ENCODE assay signal across 13 cellular contexts in the genomic region with DNA sequence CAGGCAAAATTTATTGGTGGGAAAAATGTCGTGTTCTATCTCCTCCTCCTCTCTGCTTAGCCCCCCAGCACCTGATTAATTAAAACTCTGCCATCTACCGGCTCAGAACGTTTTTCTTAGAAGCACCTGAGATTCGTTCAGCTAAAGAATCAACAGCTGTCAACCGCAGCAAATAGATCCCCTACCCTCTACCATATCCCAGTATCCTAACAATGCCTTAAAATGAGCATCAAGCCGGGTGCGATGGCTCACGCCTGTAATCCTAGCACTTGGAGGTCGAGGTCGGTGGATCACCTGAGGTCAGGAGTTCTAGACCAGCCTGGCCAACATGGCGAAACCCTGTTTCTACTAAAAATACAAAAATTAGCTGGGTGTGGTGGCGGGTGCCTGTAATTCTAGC.
DNase-seq lines count a peak whose midpoint lies in the region; ATAC-seq and TF ChIP-seq lines count a peak whose summit lies in the region.
"Had no signal": no experiment of that assay in that cellular context is flagged by ENCODE, and none has a peak within 500 bp of the region (broad histone marks: within the 10 kb centered on the region; RNA-seq: fewer than 3 reads in every experiment).

No MANE protein-coding gene starts in this region.

- H3K4me1 Mint-ChIP-seq in endodermal cell, result peaks cover 25% of the 10 kb centered on the region
- no peaks in the 10 kb centered on the region for H3K4me1 Mint-ChIP-seq in activated CD8-positive, alpha-beta T cell treated with anti-CD3 and anti-CD28 coated beads, Interleukin-2, amount 10 ng/mL, durations not matched to agents 7 days and 5 days (ENCODE audit: low read depth)

- H3K27ac ChIP-seq in left ventricle myocardium inferior (replicated peaks) (peak overlapping the region; percentile 70), endodermal cell (ENCODE audit: low read depth, low read length) (no peak overlapping the region), trophoblast cell (ENCODE audit: low read depth, low read length) (no peak overlapping the region), aorta (ENCODE audit: low read depth in 1 of 2, low read length in 2 of 2) (no peak overlapping the region)

- H4K91ac ChIP-seq in trophoblast cell (ENCODE audit: low read depth, low read length), result no peak overlapping the region

- H3K79me2 ChIP-seq in trophoblast cell (ENCODE audit: control insufficient read depth, insufficient read depth, low read length, poor library complexity), result no peaks in the 10 kb centered on the region

- DNase-seq in left ventricle myocardium inferior (no peak), cardiac septum (ENCODE audit: low spot score) (no peak), endodermal cell (no peak), trophoblast cell (no peak), aorta (no peak), ACHN (no peak)
- no peak for DNase-seq in activated CD8-positive, alpha-beta T cell treated with anti-CD3 and anti-CD28 coated beads, Interleukin-2, amount 10 ng/mL, durations not matched to agents 7 days and 5 days
- no peak for DNase-seq in stimulated activated naive CD4-positive, alpha-beta T cell treated with Interleukin-2 at 50 U/mL for 16 hours (lab: John Stamatoyannopoulos, UW)
- DNase-seq: activated CD4-positive, alpha-beta T cell treated with anti-CD3 and anti-CD28 coated beads for 36 hours; activated T-cell treated with anti-CD3 and anti-CD28 coated beads, Interleukin-2, amount 50 U/mL, for 72 hours; mesendoderm; NCI-H1105; NCI-H510A had no signal

- peaks cover 5% of the 10 kb centered on the region for H3K79me1 ChIP-seq in trophoblast cell (ENCODE audit: low read length)

- in situ Hi-C loops in ACHN (cut with HindIII; ENCODE audit: low pct_ligation_motif_present, low pct_unique_long_range_greater_than_20kb, low sequenced_read_pairs), result no loop called here

- H3K4me3 Mint-ChIP-seq in endodermal cell, result no peak overlapping the region
- H3K4me3 Mint-ChIP-seq in activated CD8-positive, alpha-beta T cell treated with anti-CD3 and anti-CD28 coated beads, Interleukin-2, amount 10 ng/mL, durations not matched to agents 7 days and 5 days, result no peak overlapping the region
- H3K4me3 Mint-ChIP-seq: activated CD4-positive, alpha-beta T cell treated with anti-CD3 and anti-CD28 coated beads for 36 hours; activated T-cell treated with anti-CD3 and anti-CD28 coated beads, Interleukin-2, amount 50 U/mL, for 72 hours had no signal

- peaks cover 10% of the 10 kb centered on the region for H3K36me3 Mint-ChIP-seq in endodermal cell (ENCODE audit: low read depth)
- no peaks in the 10 kb centered on the region for H3K36me3 Mint-ChIP-seq in activated CD8-positive, alpha-beta T cell treated with anti-CD3 and anti-CD28 coated beads, Interleukin-2, amount 10 ng/mL, durations not matched to agents 7 days and 5 days (ENCODE audit: low read depth)

- no peak overlapping the region for H4K12ac ChIP-seq in trophoblast cell (ENCODE audit: low read depth, low read length)

- H3K27me3 ChIP-seq in left ventricle myocardium inferior (ENCODE audit: low read depth) (no peaks in the 10 kb centered on the region), endodermal cell (ENCODE audit: control insufficient read depth, insufficient read depth, low read length, poor library complexity, severe bottlenecking) (no peaks in the 10 kb centered on the region), trophoblast cell (ENCODE audit: insufficient read depth, low read length) (no peaks in the 10 kb centered on the region), aorta (ENCODE audit: control insufficient read depth in 1 of 2, insufficient read depth in 2 of 2, low read length in 1 of 2) (no peaks in the 10 kb centered on the region)

- H3K4me1 ChIP-seq in left ventricle myocardium inferior (peaks cover 40% of the 10 kb centered on the region), endodermal cell (ENCODE audit: control insufficient read depth, insufficient read depth, low read length) (no peaks in the 10 kb centered on the region), trophoblast cell (ENCODE audit: control insufficient read depth in 1 of 2, insufficient read depth in 2 of 2, low read length in 2 of 2) (peaks cover 5 to 6% of the 10 kb centered on the region in 2 experiments), aorta (ENCODE audit: control insufficient read depth in 1 of 2, insufficient read depth in 2 of 2, low read length in 2 of 2) (peaks cover 4 to 9% of the 10 kb centered on the region in 2 donors)

- no peak overlapping the region for H2AFZ ChIP-seq in trophoblast cell (ENCODE audit: insufficient read depth, low read length, poor library complexity)

- peak; percentile 51 for ATAC-seq in aorta (ENCODE audit: low FRiP score)
- no peak for ATAC-seq in activated CD8-positive, alpha-beta T cell treated with anti-CD3 and anti-CD28 coated beads, Interleukin-2, amount 10 ng/mL, durations not matched to agents 7 days and 5 days
- ATAC-seq: activated CD4-positive, alpha-beta T cell treated with anti-CD3 and anti-CD28 coated beads for 36 hours; activated T-cell treated with anti-CD3 and anti-CD28 coated beads, Interleukin-2, amount 50 U/mL, for 72 hours had no signal

- peak overlapping the region; percentile 14 for H3K4ac ChIP-seq in trophoblast cell (ENCODE audit: low read depth, low read length)

- no peak overlapping the region for H2BK5ac ChIP-seq in trophoblast cell (ENCODE audit: low read depth, low read length, poor library complexity)

- H3K4me3 ChIP-seq in left ventricle myocardium inferior (no peak overlapping the region), endodermal cell (ENCODE audit: low read length) (no peak overlapping the region), trophoblast cell (ENCODE audit: low read depth, low read length) (no peak overlapping the region), aorta (ENCODE audit: low read length in 2 of 2) (no peak overlapping the region)

- no peak overlapping the region for H2BK120ac ChIP-seq in trophoblast cell (ENCODE audit: insufficient read depth, low read length, poor library complexity)

- no peak overlapping the region for H3K27ac Mint-ChIP-seq in endodermal cell
- H3K27ac Mint-ChIP-seq in activated CD8-positive, alpha-beta T cell treated with anti-CD3 and anti-CD28 coated beads, Interleukin-2, amount 10 ng/mL, durations not matched to agents 7 days and 5 days, result no peak overlapping the region
- H3K27ac Mint-ChIP-seq: activated CD4-positive, alpha-beta T cell treated with anti-CD3 and anti-CD28 coated beads for 36 hours; activated T-cell treated with anti-CD3 and anti-CD28 coated beads, Interleukin-2, amount 50 U/mL, for 72 hours had no signal

- no peak overlapping the region for H2BK12ac ChIP-seq in trophoblast cell (ENCODE audit: low read length)

- no peak overlapping the region for H3K4me2 ChIP-seq in trophoblast cell (ENCODE audit: low read length)

- H3K9me3 ChIP-seq in left ventricle myocardium inferior (replicated peaks) (peaks cover 4% of the 10 kb centered on the region), endodermal cell (ENCODE audit: control insufficient read depth, low read length) (peaks cover 21% of the 10 kb centered on the region), trophoblast cell (ENCODE audit: insufficient read depth, low read depth, low read length) (no peaks in the 10 kb centered on the region), aorta (ENCODE audit: control insufficient read depth, low read length) (no peaks in the 10 kb centered on the region)

- no peak overlapping the region for H4K8ac ChIP-seq in trophoblast cell (ENCODE audit: low read depth, low read length)

- H3K14ac ChIP-seq in trophoblast cell (ENCODE audit: low read length), result no peak overlapping the region

- no peak for TF ChIP-seq CTCF in left ventricle myocardium inferior (IDR thresholded peaks at IDR 0.05; ENCODE audit: borderline replicate concordance)
- TF ChIP-seq CTCF in endodermal cell (conservative IDR thresholded peaks at IDR 0.05), result peak; percentile 31

- H3K9ac ChIP-seq in endodermal cell (ENCODE audit: extremely low read depth, low read length, poor library complexity, severe bottlenecking), result no peak overlapping the region
- H3K9ac ChIP-seq in trophoblast cell (ENCODE audit: low read length), result no peak overlapping the region

- H3K27me3 Mint-ChIP-seq in endodermal cell (ENCODE audit: insufficient read depth), result no peaks in the 10 kb centered on the region
- H3K27me3 Mint-ChIP-seq in activated CD8-positive, alpha-beta T cell treated with anti-CD3 and anti-CD28 coated beads, Interleukin-2, amount 10 ng/mL, durations not matched to agents 7 days and 5 days (ENCODE audit: low read depth), result peaks cover 6% of the 10 kb centered on the region

- intact Hi-C loops in left ventricle myocardium inferior (cut with micrococcal nuclease), result no loop called here
- intact Hi-C loops in cardiac septum (cut with DNase I), result no loop called here
- intact Hi-C loops in aorta (cut with DNase I), result loop anchor here in 1 of 2 donors (5.0 kb wide), 1 partner anchor 42 kb away; no protein-coding TSS in a partner anchor

- POLR2A ChIA-PET in activated CD8-positive, alpha-beta T cell treated with anti-CD3 and anti-CD28 coated beads, Interleukin-2, amount 10 ng/mL, durations not matched to agents 7 days and 5 days (lab: Charles Lee), result no interaction called here

- no peaks in the 10 kb centered on the region for H3K36me3 ChIP-seq in left ventricle myocardium inferior
- H3K36me3 ChIP-seq in endodermal cell (ENCODE audit: control insufficient read depth, insufficient read depth, low read length), result no peaks in the 10 kb centered on the region
- no peaks in the 10 kb centered on the region for H3K36me3 ChIP-seq in trophoblast cell (ENCODE audit: control insufficient read depth in 1 of 2, insufficient read depth in 2 of 2, low read length in 2 of 2)
- no peaks in the 10 kb centered on the region for H3K36me3 ChIP-seq in aorta (ENCODE audit: control insufficient read depth in 1 of 2, insufficient read depth in 2 of 2, low read length in 1 of 2)

- H3K23ac ChIP-seq in trophoblast cell (ENCODE audit: low read length), result no peak overlapping the region

- H3K18ac ChIP-seq in trophoblast cell (ENCODE audit: low read length), result no peak overlapping the region

- H3K9me3 Mint-ChIP-seq in endodermal cell, result peaks cover 22% of the 10 kb centered on the region
- no peaks in the 10 kb centered on the region for H3K9me3 Mint-ChIP-seq in activated CD8-positive, alpha-beta T cell treated with anti-CD3 and anti-CD28 coated beads, Interleukin-2, amount 10 ng/mL, durations not matched to agents 7 days and 5 days (ENCODE audit: insufficient read depth)
- H3K9me3 Mint-ChIP-seq: activated T-cell treated with anti-CD3 and anti-CD28 coated beads, Interleukin-2, amount 50 U/mL, for 72 hours had no signal

- no peak overlapping the region for H2AK5ac ChIP-seq in trophoblast cell (ENCODE audit: low read length)

- CTCF ChIA-PET in activated CD8-positive, alpha-beta T cell treated with anti-CD3 and anti-CD28 coated beads, Interleukin-2, amount 10 ng/mL, durations not matched to agents 7 days and 5 days (lab: Charles Lee), result no interaction called here

- 92 to 94% methylated on average over 12 of the region's 12 CpGs for WGBS in endodermal cell (ENCODE audit: insufficient coverage in 1 of 2, insufficient read length in 1 of 2), 2 experiments
- no CpG with 5 or more reads among the region's 12 CpGs for WGBS in trophoblast cell (ENCODE audit: extremely low coverage, insufficient coverage, insufficient read length)
- WGBS in aorta, 2 donors, result 81 to 83% methylated on average over 12 of the region's 12 CpGs
